Comparison of ENCODE assay signal across 1 cellular context in genomic region chr5:5360878-5361520, GRCh38.
TF ChIP-seq lines count a peak whose summit lies in the region.

No MANE protein-coding gene starts in this region.

TF ChIP-seq in HepG2, 621 proteins besides CTCF, POLR2A, EP300 and RAD21 (continued from another document and continues in another):
- TF ChIP-seq, protein P1, sequence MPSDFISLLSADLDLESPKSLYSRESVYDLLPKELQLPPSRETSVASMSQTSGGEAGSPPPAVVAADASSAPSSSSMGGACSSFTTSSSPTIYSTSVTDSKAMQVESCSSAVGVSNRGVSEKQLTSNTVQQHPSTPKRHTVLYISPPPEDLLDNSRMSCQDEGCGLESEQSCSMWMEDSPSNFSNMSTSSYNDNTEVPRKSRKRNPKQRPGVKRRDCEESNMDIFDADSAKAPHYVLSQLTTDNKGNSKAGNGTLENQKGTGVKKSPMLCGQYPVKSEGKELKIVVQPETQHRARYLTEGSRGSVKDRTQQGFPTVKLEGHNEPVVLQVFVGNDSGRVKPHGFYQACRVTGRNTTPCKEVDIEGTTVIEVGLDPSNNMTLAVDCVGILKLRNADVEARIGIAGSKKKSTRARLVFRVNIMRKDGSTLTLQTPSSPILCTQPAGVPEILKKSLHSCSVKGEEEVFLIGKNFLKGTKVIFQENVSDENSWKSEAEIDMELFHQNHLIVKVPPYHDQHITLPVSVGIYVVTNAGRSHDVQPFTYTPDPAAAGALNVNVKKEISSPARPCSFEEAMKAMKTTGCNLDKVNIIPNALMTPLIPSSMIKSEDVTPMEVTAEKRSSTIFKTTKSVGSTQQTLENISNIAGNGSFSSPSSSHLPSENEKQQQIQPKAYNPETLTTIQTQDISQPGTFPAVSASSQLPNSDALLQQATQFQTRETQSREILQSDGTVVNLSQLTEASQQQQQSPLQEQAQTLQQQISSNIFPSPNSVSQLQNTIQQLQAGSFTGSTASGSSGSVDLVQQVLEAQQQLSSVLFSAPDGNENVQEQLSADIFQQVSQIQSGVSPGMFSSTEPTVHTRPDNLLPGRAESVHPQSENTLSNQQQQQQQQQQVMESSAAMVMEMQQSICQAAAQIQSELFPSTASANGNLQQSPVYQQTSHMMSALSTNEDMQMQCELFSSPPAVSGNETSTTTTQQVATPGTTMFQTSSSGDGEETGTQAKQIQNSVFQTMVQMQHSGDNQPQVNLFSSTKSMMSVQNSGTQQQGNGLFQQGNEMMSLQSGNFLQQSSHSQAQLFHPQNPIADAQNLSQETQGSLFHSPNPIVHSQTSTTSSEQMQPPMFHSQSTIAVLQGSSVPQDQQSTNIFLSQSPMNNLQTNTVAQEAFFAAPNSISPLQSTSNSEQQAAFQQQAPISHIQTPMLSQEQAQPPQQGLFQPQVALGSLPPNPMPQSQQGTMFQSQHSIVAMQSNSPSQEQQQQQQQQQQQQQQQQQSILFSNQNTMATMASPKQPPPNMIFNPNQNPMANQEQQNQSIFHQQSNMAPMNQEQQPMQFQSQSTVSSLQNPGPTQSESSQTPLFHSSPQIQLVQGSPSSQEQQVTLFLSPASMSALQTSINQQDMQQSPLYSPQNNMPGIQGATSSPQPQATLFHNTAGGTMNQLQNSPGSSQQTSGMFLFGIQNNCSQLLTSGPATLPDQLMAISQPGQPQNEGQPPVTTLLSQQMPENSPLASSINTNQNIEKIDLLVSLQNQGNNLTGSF (CRISPR knock-in tag; IDR thresholded peaks at IDR 0.05), result no peak
- TF ChIP-seq ARNTL (CRISPR knock-in tag; IDR thresholded peaks at IDR 0.05) (peak; percentile 90), ZNF768 (CRISPR knock-in tag; IDR thresholded peaks at IDR 0.05) (no peak), MXI1 (IDR thresholded peaks at IDR 0.05; ENCODE audit: borderline replicate concordance, low read depth, low read length) (peak; percentile 13; the same call in 1 of the 3 replicates), KAT8 (CRISPR knock-in tag; IDR thresholded peaks at IDR 0.05) (peak; percentile 60; the same call in 1 of the 2 replicates), ZNF343 (CRISPR knock-in tag; IDR thresholded peaks at IDR 0.05) (no peak), PITX1 (CRISPR knock-in tag; IDR thresholded peaks at IDR 0.05) (peak; percentile 90), PHF21A (CRISPR knock-in tag; IDR thresholded peaks at IDR 0.05) (peak; percentile 70; the same call in 1 of the 2 replicates), TEAD3 (CRISPR knock-in tag; optimal IDR thresholded peaks at IDR 0.05; ENCODE audit: borderline replicate concordance) (peak; percentile 54), RBM39 (IDR thresholded peaks at IDR 0.05; ENCODE audit: low read depth, low read length, poor library complexity, severe bottlenecking) (no peak), HNRNPUL1 (IDR thresholded peaks at IDR 0.05; ENCODE audit: low read depth, low read length) (no peak), ZBTB40 (IDR thresholded peaks at IDR 0.05) (no peak), ZBTB40 (CRISPR knock-in tag; IDR thresholded peaks at IDR 0.05) (no peak), ZNF589 (CRISPR knock-in tag; conservative IDR thresholded peaks at IDR 0.05) (no peak), MAFK (conservative IDR thresholded peaks at IDR 0.05 in 1 of 2, IDR thresholded peaks at IDR 0.05 in 1 of 2; ENCODE audit: low read length in 2 of 2) (no peak), ZSCAN29 (CRISPR knock-in tag; conservative IDR thresholded peaks at IDR 0.05) (0 out of 2 replicates have a peak, but pooled peaks have one; percentile 60), ZNF83 (CRISPR knock-in tag; IDR thresholded peaks at IDR 0.05; ENCODE audit: borderline replicate concordance) (no peak), ZIK1 (CRISPR knock-in tag; IDR thresholded peaks at IDR 0.05; ENCODE audit: borderline replicate concordance, low read depth) (0 out of 2 replicates have a peak, but pooled peaks have one; percentile 47), ZXDC (CRISPR knock-in tag; IDR thresholded peaks at IDR 0.05) (no peak), ZFX (CRISPR knock-in tag; IDR thresholded peaks at IDR 0.05; ENCODE audit: low read depth) (no peak), SNAPC4 (CRISPR knock-in tag; IDR thresholded peaks at IDR 0.05) (no peak; the same call in 1 of the 2 replicates), ASH2L (IDR thresholded peaks at IDR 0.05; ENCODE audit: insufficient read length, low read depth, low read length) (peak; percentile 62), ZNF557 (CRISPR knock-in tag; IDR thresholded peaks at IDR 0.05) (no peak), ZNF383 (CRISPR knock-in tag; IDR thresholded peaks at IDR 0.05; ENCODE audit: borderline replicate concordance) (no peak), TP53 (CRISPR knock-in tag; conservative IDR thresholded peaks at IDR 0.05) (peak; percentile 65; the same call in 1 of the 2 replicates)
- TF ChIP-seq, protein P2, sequence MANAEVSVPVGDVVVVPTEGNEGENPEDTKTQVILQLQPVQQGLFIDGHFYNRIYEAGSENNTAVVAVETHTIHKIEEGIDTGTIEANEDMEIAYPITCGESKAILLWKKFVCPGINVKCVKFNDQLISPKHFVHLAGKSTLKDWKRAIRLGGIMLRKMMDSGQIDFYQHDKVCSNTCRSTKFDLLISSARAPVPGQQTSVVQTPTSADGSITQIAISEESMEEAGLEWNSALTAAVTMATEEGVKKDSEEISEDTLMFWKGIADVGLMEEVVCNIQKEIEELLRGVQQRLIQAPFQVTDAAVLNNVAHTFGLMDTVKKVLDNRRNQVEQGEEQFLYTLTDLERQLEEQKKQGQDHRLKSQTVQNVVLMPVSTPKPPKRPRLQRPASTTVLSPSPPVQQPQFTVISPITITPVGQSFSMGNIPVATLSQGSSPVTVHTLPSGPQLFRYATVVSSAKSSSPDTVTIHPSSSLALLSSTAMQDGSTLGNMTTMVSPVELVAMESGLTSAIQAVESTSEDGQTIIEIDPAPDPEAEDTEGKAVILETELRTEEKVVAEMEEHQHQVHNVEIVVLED (CRISPR knock-in tag; IDR thresholded peaks at IDR 0.05; ENCODE audit: borderline replicate concordance), result no peak
- TF ChIP-seq, protein P3, sequence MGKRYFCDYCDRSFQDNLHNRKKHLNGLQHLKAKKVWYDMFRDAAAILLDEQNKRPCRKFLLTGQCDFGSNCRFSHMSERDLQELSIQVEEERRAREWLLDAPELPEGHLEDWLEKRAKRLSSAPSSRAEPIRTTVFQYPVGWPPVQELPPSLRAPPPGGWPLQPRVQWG (CRISPR knock-in tag; IDR thresholded peaks at IDR 0.05; ENCODE audit: borderline replicate concordance, low read depth), result no peak
- TF ChIP-seq, protein P4, sequence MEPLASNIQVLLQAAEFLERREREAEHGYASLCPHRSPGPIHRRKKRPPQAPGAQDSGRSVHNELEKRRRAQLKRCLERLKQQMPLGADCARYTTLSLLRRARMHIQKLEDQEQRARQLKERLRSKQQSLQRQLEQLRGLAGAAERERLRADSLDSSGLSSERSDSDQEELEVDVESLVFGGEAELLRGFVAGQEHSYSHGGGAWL (CRISPR knock-in tag; IDR thresholded peaks at IDR 0.05), result no peak
